Comparison of ENCODE assay signal across 9 cellular contexts in genomic region chr1:65793359-65793732, GRCh38. TPM values are rescaled to one million over a fixed set of nuclear protein-coding genes. Genes with fewer than 3 reads are reported as not detected.
A peak's percentile ranks its signal among the peaks of the same experiment; 100 is the strongest.
DNase-seq lines count a peak whose midpoint lies in the region; ATAC-seq and TF ChIP-seq lines count a peak whose summit lies in the region.
"Had no signal": no experiment of that assay in that cellular context is flagged by ENCODE, and none has a peak within 500 bp of the region (broad histone marks: within the 10 kb centered on the region; RNA-seq: fewer than 3 reads in every experiment).

No MANE protein-coding gene starts in this region.

- TF ChIP-seq CTCF in AG09309 (IDR thresholded peaks at IDR 0.05; ENCODE audit: control insufficient read depth, insufficient read depth, low read depth, low read length, missing control alignments): peak; percentile 2
- no peak for TF ChIP-seq CTCF in HEK293 (tag by site-specific recombination; IDR thresholded peaks at IDR 0.05)

- ATAC-seq in HG03196 (IDR thresholded peaks at IDR 0.05; ENCODE audit: unreplicated experiment) (no peak), T-helper 17 cell (no peak), HG03025 (IDR thresholded peaks at IDR 0.05; ENCODE audit: low FRiP score, unreplicated experiment) (no peak)
- ATAC-seq in stimulated activated naive B cell treated with anti-CD40 and anti-IgM and Interleukin-4, amounts not matched to agents 10 μg/mL and 1 μg/mL and 100 μg/mL, for 72 hours (replicated peaks): no peak

- peak overlapping the region in 1 of 2 donors; percentile 55 for H3K4me3 Mint-ChIP-seq in stimulated activated naive B cell treated with anti-CD40 and anti-IgM and Interleukin-4, amounts not matched to agents 10 μg/mL and 1 μg/mL and 100 μg/mL, for 72 hours
- H3K4me3 Mint-ChIP-seq in T-helper 17 cell: no peak overlapping the region

- H3K9me3 ChIP-seq in HEK293 (ENCODE audit: control insufficient read depth, insufficient read depth, low read depth, low read length) (no peaks in the 10 kb centered on the region), mucosa of rectum (ENCODE audit: control insufficient read depth in 2 of 2, low read length in 2 of 2) (peaks cover 0 to 5% of the 10 kb centered on the region in 2 donors), T-helper 17 cell (ENCODE audit: control insufficient read depth, low read length, poor library complexity, severe bottlenecking) (no peaks in the 10 kb centered on the region)

- H3K27ac Mint-ChIP-seq in stimulated activated naive B cell treated with anti-CD40 and anti-IgM and Interleukin-4, amounts not matched to agents 10 μg/mL and 1 μg/mL and 100 μg/mL, for 72 hours: no peak overlapping the region
- H3K27ac Mint-ChIP-seq in T-helper 17 cell: no peak overlapping the region

- DNase-seq in AG09309 (ENCODE audit: low read depth) (no peak), ecto neural progenitor cell (ENCODE audit: low spot score) (peak; percentile 58), T-helper 17 cell (no peak)
- DNase-seq in stimulated activated naive B cell treated with anti-CD40 and anti-IgM and Interleukin-4, amounts not matched to agents 10 μg/mL and 1 μg/mL and 100 μg/mL, for 72 hours: no peak
- DNase-seq: NCI-H187 treated with DMSO at 0.1 percent for 48 hours had no signal

- POLR2A ChIA-PET in HEK293 (lab: Yijun Ruan, JAX): no interaction called here

- CTCF ChIA-PET in HEK293 (lab: Yijun Ruan, JAX): no interaction called here

- H3K9ac ChIP-seq in mucosa of rectum (ENCODE audit: low read depth in 1 of 2, low read length in 2 of 2): no peak overlapping the region

- no peaks in the 10 kb centered on the region for H3K36me3 ChIP-seq in HEK293 (ENCODE audit: control insufficient read depth in 2 of 2, insufficient read depth in 1 of 2, low read length in 2 of 2)
- no peaks in the 10 kb centered on the region for H3K36me3 ChIP-seq in mucosa of rectum (ENCODE audit: control insufficient read depth in 2 of 2, insufficient read depth in 2 of 2, low read length in 2 of 2)

- H3K27ac ChIP-seq in HEK293 (ENCODE audit: extremely low read depth, low read depth, low read length) (no peak overlapping the region; the same call in 1 of the 2 replicates), mucosa of rectum (ENCODE audit: low read depth in 2 of 2, low read length in 2 of 2) (no peak overlapping the region)

- H3K4me1 ChIP-seq in HEK293 (ENCODE audit: control insufficient read depth, insufficient read depth, low read length) (no peaks in the 10 kb centered on the region), mucosa of rectum (ENCODE audit: control insufficient read depth in 2 of 2, insufficient read depth in 2 of 2, low read length in 2 of 2) (peaks cover 2 to 3% of the 10 kb centered on the region in 2 donors)

- H3K36me3 Mint-ChIP-seq in stimulated activated naive B cell treated with anti-CD40 and anti-IgM and Interleukin-4, amounts not matched to agents 10 μg/mL and 1 μg/mL and 100 μg/mL, for 72 hours: no peaks in the 10 kb centered on the region
- peaks cover 3% of the 10 kb centered on the region for H3K36me3 Mint-ChIP-seq in T-helper 17 cell (ENCODE audit: low read depth)

- H3K27me3 ChIP-seq in mucosa of rectum (ENCODE audit: control insufficient read depth in 2 of 2, insufficient read depth in 2 of 2, low read length in 2 of 2): peaks cover 21 to 32% of the 10 kb centered on the region in 2 donors

- H3K4me3 ChIP-seq in AG09309 (ENCODE audit: control insufficient read depth, low read depth, low read length): peak overlapping the region; percentile 66
- H3K4me3 ChIP-seq in HEK293 (ENCODE audit: low read depth, low read length): peak overlapping the region; percentile 25
- peak overlapping the region; percentile 31 to 57 for H3K4me3 ChIP-seq in mucosa of rectum (ENCODE audit: low read length in 2 of 2)

- peaks cover 4 to 5% of the 10 kb centered on the region in 2 donors for H3K9me3 Mint-ChIP-seq in stimulated activated naive B cell treated with anti-CD40 and anti-IgM and Interleukin-4, amounts not matched to agents 10 μg/mL and 1 μg/mL and 100 μg/mL, for 72 hours

- H3K27me3 Mint-ChIP-seq in stimulated activated naive B cell treated with anti-CD40 and anti-IgM and Interleukin-4, amounts not matched to agents 10 μg/mL and 1 μg/mL and 100 μg/mL, for 72 hours: peaks cover 41 to 52% of the 10 kb centered on the region in 2 donors
- H3K27me3 Mint-ChIP-seq in T-helper 17 cell: peaks cover 43% of the 10 kb centered on the region

- H3K4me1 Mint-ChIP-seq in stimulated activated naive B cell treated with anti-CD40 and anti-IgM and Interleukin-4, amounts not matched to agents 10 μg/mL and 1 μg/mL and 100 μg/mL, for 72 hours: peaks cover 1 to 9% of the 10 kb centered on the region in 2 donors
- H3K4me1 Mint-ChIP-seq in T-helper 17 cell: peaks cover 4% of the 10 kb centered on the region

TF ChIP-seq in HEK293, 187 proteins besides CTCF, POLR2A, EP300 and RAD21:
- TF ChIP-seq ZNF747 (tag by site-specific recombination; IDR thresholded peaks at IDR 0.05) (no peak), ZNF530 (tag by site-specific recombination; IDR thresholded peaks at IDR 0.05; ENCODE audit: low read depth) (0 out of 2 replicates have a peak, but pooled peaks have one; percentile 48), ZFHX2 (tag by site-specific recombination; conservative IDR thresholded peaks at IDR 0.05) (no peak), MEIS1 (CRISPR knock-in tag; IDR thresholded peaks at IDR 0.05; ENCODE audit: borderline replicate concordance) (no peak), ZBTB48 (tag by site-specific recombination; IDR thresholded peaks at IDR 0.05) (0 out of 2 replicates have a peak, but pooled peaks have one; percentile 24), ZNF704 (tag by site-specific recombination; IDR thresholded peaks at IDR 0.05) (no peak), ZNF146 (tag by site-specific recombination; IDR thresholded peaks at IDR 0.05) (no peak), ZNF335 (tag by site-specific recombination; conservative IDR thresholded peaks at IDR 0.05) (peak; percentile 42; the same call in 1 of the 2 replicates), ZNF600 (tag by site-specific recombination; IDR thresholded peaks at IDR 0.05) (no peak), ZBTB8A (tag by site-specific recombination; IDR thresholded peaks at IDR 0.05) (0 out of 2 replicates have a peak, but pooled peaks have one; percentile 28)
TF ChIP-seq in HEK293: peak in this region for 4.

RNA-seq across cellular contexts. Expression of gene PDE4B, which starts 0.7 kb away (rescaled TPM):
- 100 to 1,000 TPM; 114 to 132 TPM for total RNA-seq in T-helper 17 cell
